ENCODE assay signal across 21 cellular contexts in the genomic region with DNA sequence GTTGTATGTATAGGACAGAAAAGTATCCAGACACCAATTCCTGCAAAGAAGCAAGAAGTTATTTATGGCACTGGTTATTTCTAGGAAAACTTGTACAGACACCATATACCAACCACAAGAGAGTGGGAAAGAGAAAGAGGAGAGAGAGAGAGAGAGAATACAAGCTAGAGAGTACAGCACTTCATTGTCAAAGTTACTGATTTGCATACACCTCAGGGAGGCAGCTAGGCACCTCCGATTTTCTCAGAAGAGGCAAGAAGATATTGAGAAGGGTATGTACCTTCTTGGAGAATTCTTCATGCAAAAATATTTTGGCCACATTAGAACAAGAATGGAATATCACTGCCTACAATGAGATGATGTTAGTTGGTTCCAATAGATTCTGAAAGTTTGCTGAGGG.
"Had no signal": no experiment of that assay in that cellular context is flagged by ENCODE, and none has a peak within 500 bp of the region (broad histone marks: within the 10 kb centered on the region; RNA-seq: fewer than 3 reads in every experiment).

No MANE protein-coding gene starts in this region.

- H3K79me2 ChIP-seq: hepatocyte had no signal

- H3K36me3 Mint-ChIP-seq: immature natural killer cell, mesothelial cell of epicardium had no signal

- DNase-seq: dermis blood vessel endothelial cell; dorsolateral prefrontal cortex; effector CD4-positive, alpha-beta T cell; effector memory CD4-positive, alpha-beta T cell; foreskin keratinocyte; heart left ventricle; hypothalamus; immature natural killer cell; islet precursor cell; kidney; kidney glomerular epithelial cell; left lung; left ventricle myocardium superior; lower lobe of right lung; mesenchymal stem cell; mucosa of descending colon had no signal

- H3K4me1 Mint-ChIP-seq: immature natural killer cell had no signal

- H3K4me3 ChIP-seq: coronary artery, dorsolateral prefrontal cortex, esophagus muscularis mucosa, gastroesophageal sphincter, heart left ventricle, hepatocyte, left lung, lower lobe of right lung, mucosa of descending colon had no signal

- H3K27me3 ChIP-seq: dorsolateral prefrontal cortex, esophagus muscularis mucosa, foreskin keratinocyte, gastroesophageal sphincter, heart left ventricle, hepatocyte, left lung had no signal

- ATAC-seq: foreskin keratinocyte, gastroesophageal sphincter, heart left ventricle, left lung, left ventricle myocardium superior, lower lobe of right lung, mucosa of descending colon had no signal

- H3K4me1 ChIP-seq: esophagus muscularis mucosa, foreskin keratinocyte, gastroesophageal sphincter, heart left ventricle, left lung, lower lobe of right lung had no signal

- H3K9me3 Mint-ChIP-seq: mesothelial cell of epicardium had no signal

- H3K9me3 ChIP-seq: esophagus muscularis mucosa, gastroesophageal sphincter, heart left ventricle, left lung, lower lobe of right lung, mucosa of descending colon had no signal

- H3K27ac ChIP-seq: coronary artery, dorsolateral prefrontal cortex, esophagus muscularis mucosa, foreskin keratinocyte, gastroesophageal sphincter, heart left ventricle, hepatocyte, left lung, lower lobe of right lung had no signal

- H3K4me2 ChIP-seq: hepatocyte had no signal

- H3K27ac Mint-ChIP-seq: immature natural killer cell, mesothelial cell of epicardium had no signal

- H3K36me3 ChIP-seq: esophagus muscularis mucosa, gastroesophageal sphincter, heart left ventricle, left lung, lower lobe of right lung had no signal

- H3K4me3 Mint-ChIP-seq: immature natural killer cell, mesothelial cell of epicardium had no signal

- H2AFZ ChIP-seq: hepatocyte had no signal
